ENCODE assay signal across 1 cellular context in genomic region chr4:70197842-70198241, GRCh38.
TF ChIP-seq lines count a peak whose summit lies in the region.

No MANE protein-coding gene starts in this region.

TF ChIP-seq in HepG2, 621 proteins besides CTCF, POLR2A, EP300 and RAD21 (continues in another document):
- TF ChIP-seq ZNF704 (CRISPR knock-in tag; IDR thresholded peaks at IDR 0.05; ENCODE audit: borderline replicate concordance) (no peak), RXRB (CRISPR knock-in tag; IDR thresholded peaks at IDR 0.05; ENCODE audit: borderline replicate concordance) (peak; percentile 40; the same call in 1 of the 2 replicates), CREM (IDR thresholded peaks at IDR 0.05) (peak; percentile 28; the same call in 1 of the 2 replicates), CREM (CRISPR knock-in tag; IDR thresholded peaks at IDR 0.05) (no peak), NONO (IDR thresholded peaks at IDR 0.05) (no peak), NONO (CRISPR knock-in tag; conservative IDR thresholded peaks at IDR 0.05) (no peak), RFXANK (CRISPR knock-in tag; IDR thresholded peaks at IDR 0.05) (no peak), ISL2 (CRISPR knock-in tag; IDR thresholded peaks at IDR 0.05) (peak; percentile 74; the same call in 1 of the 2 replicates), MED13 (CRISPR knock-in tag; IDR thresholded peaks at IDR 0.05) (0 out of 2 replicates have a peak, but pooled peaks have one; percentile 37), TFDP2 (CRISPR knock-in tag; IDR thresholded peaks at IDR 0.05) (no peak), ARID5B (CRISPR knock-in tag; IDR thresholded peaks at IDR 0.05) (0 out of 2 replicates have a peak, but pooled peaks have one; percentile 33), SIX1 (CRISPR knock-in tag; IDR thresholded peaks at IDR 0.05; ENCODE audit: borderline replicate concordance) (peak; percentile 26; the same call in 1 of the 2 replicates), ZNF3 (CRISPR knock-in tag; IDR thresholded peaks at IDR 0.05) (no peak), MED1 (CRISPR knock-in tag; IDR thresholded peaks at IDR 0.05) (0 out of 2 replicates have a peak, but pooled peaks have one; percentile 16), POGZ (CRISPR knock-in tag; IDR thresholded peaks at IDR 0.05) (peak; percentile 76), SALL1 (CRISPR knock-in tag; IDR thresholded peaks at IDR 0.05) (peak; percentile 31; the same call in 1 of the 2 replicates), RBFOX2 (IDR thresholded peaks at IDR 0.05; ENCODE audit: low read depth, low read length) (peak; percentile 12; the same call in 1 of the 2 replicates), SSRP1 (CRISPR knock-in tag; IDR thresholded peaks at IDR 0.05) (0 out of 2 replicates have a peak, but pooled peaks have one; percentile 77), ZNF816 (CRISPR knock-in tag; IDR thresholded peaks at IDR 0.05; ENCODE audit: borderline replicate concordance) (no peak), ZMYM3 (CRISPR knock-in tag; IDR thresholded peaks at IDR 0.05) (no peak), TBX3 (IDR thresholded peaks at IDR 0.05; ENCODE audit: borderline replicate concordance) (no peak), HNF4A (CRISPR knock-in tag; IDR thresholded peaks at IDR 0.05) (peak; percentile 49; the same call in 1 of the 2 replicates), TRIM22 (IDR thresholded peaks at IDR 0.05) (no peak), BRD4 (CRISPR knock-in tag; IDR thresholded peaks at IDR 0.05) (peak; percentile 50; the same call in 1 of the 2 replicates), SOX5 (CRISPR knock-in tag; IDR thresholded peaks at IDR 0.05; ENCODE audit: borderline replicate concordance) (0 out of 2 replicates have a peak, but pooled peaks have one; percentile 13), ZNF331 (CRISPR knock-in tag; IDR thresholded peaks at IDR 0.05) (0 out of 2 replicates have a peak, but pooled peaks have one; percentile 16), EHMT2 (IDR thresholded peaks at IDR 0.05; ENCODE audit: borderline replicate concordance, low read depth, low read length) (peak; percentile 66; the same call in 1 of the 2 replicates), BORCS8-MEF2B (CRISPR knock-in tag; IDR thresholded peaks at IDR 0.05) (no peak), ERF (CRISPR knock-in tag; IDR thresholded peaks at IDR 0.05) (no peak), POLR2G (IDR thresholded peaks at IDR 0.05; ENCODE audit: low read depth, low read length) (peak; percentile 71), GATAD2A (CRISPR knock-in tag; IDR thresholded peaks at IDR 0.05) (peak; percentile 59), FOXO4 (CRISPR knock-in tag; conservative IDR thresholded peaks at IDR 0.05) (no peak), FOXJ3 (CRISPR knock-in tag; IDR thresholded peaks at IDR 0.05; ENCODE audit: borderline replicate concordance) (0 out of 2 replicates have a peak, but pooled peaks have one; percentile 17), HOXA3 (CRISPR knock-in tag; IDR thresholded peaks at IDR 0.05) (0 out of 2 replicates have a peak, but pooled peaks have one; percentile 39), PAXIP1 (CRISPR knock-in tag; conservative IDR thresholded peaks at IDR 0.05) (0 out of 2 replicates have a peak, but pooled peaks have one; percentile 24), ZNF644 (CRISPR knock-in tag; IDR thresholded peaks at IDR 0.05; ENCODE audit: low read depth) (0 out of 2 replicates have a peak, but pooled peaks have one; percentile 18), HDAC2 (CRISPR knock-in tag; IDR thresholded peaks at IDR 0.05) (0 out of 2 replicates have a peak, but pooled peaks have one; percentile 27), ZBTB26 (CRISPR knock-in tag; IDR thresholded peaks at IDR 0.05; ENCODE audit: borderline replicate concordance) (peak; percentile 90), ZNF746 (CRISPR knock-in tag; IDR thresholded peaks at IDR 0.05) (no peak), AFF4 (CRISPR knock-in tag; IDR thresholded peaks at IDR 0.05) (peak; percentile 94), ZFX (CRISPR knock-in tag; IDR thresholded peaks at IDR 0.05; ENCODE audit: low read depth) (peak; percentile 61), TEAD3 (CRISPR knock-in tag; optimal IDR thresholded peaks at IDR 0.05; ENCODE audit: borderline replicate concordance) (peak; percentile 83), FOXP4 (CRISPR knock-in tag; IDR thresholded peaks at IDR 0.05) (0 out of 2 replicates have a peak, but pooled peaks have one; percentile 25)
